14 cellular contexts compared by ENCODE assay signal in the genomic region with DNA sequence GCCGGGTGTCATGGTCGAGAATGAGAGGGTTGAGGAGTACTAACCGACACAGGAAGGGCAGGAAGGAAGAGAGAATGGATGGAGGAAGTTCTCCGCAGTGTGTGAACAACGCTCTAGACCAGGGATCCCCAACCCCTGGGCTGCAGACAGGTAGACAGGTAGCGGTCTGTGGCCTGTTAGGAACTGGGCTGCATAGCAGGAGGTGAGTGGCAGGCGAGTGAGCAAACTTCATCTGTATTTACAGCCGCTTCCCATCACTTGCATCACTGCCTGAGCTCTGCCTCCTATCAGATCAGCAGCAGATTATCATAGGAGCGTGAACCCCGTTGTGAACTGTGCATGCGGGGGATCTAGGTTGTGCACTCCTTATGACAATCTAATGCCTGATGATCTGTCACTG.
DNase-seq lines count a peak whose midpoint lies in the region; ATAC-seq, FAIRE-seq and TF ChIP-seq lines count a peak whose summit lies in the region.
"Had no signal": no experiment of that assay in that cellular context is flagged by ENCODE, and none has a peak within 500 bp of the region (broad histone marks: within the 10 kb centered on the region; RNA-seq: fewer than 3 reads in every experiment).

No MANE protein-coding gene starts in this region.

- no TSS peak for BruUV-seq in HepG2 (replicated peaks; lab: Mats Ljungman, UMichigan)

- intact Hi-C loops in HepG2 (cut with micrococcal nuclease; ENCODE audit: unreplicated experiment) (no loop called here), right lobe of liver (cut with DNase I) (no loop called here)

- POLR2A ChIA-PET in HepG2 (lab: Yijun Ruan, JAX), result no interaction called here

- H3K36me3 ChIP-seq in HepG2 (replicated peaks in 1 of 2; ENCODE audit: control insufficient read depth in 1 of 2, insufficient read depth in 2 of 2, low read length in 2 of 2), result no peaks in the 10 kb centered on the region
- no peaks in the 10 kb centered on the region for H3K36me3 ChIP-seq in right lobe of liver

- in situ Hi-C loops in HepG2 (cut with HindIII; ENCODE audit: extremely low pct_ligation_motif_present, low pct_unique_long_range_greater_than_20kb), result no loop called here

- CTCF ChIA-PET in HepG2 (lab: Yijun Ruan, JAX; ENCODE audit: low intra/inter-chr PET ratio, low total read pairs), result no interaction called here

- no peak for ATAC-seq in HepG2
- no peak for ATAC-seq in right lobe of liver
- ATAC-seq in HG02623 (IDR thresholded peaks at IDR 0.05; ENCODE audit: unreplicated experiment), result no peak
- no peak for ATAC-seq in HG02798 (IDR thresholded peaks at IDR 0.05; ENCODE audit: poor library complexity, unreplicated experiment)

- H2AFZ ChIP-seq in HepG2 (ENCODE audit: low read length), result no peak overlapping the region

- DNase-seq in NOMO-1 treated with DMSO at 0.1 percent for 48 hours (lab: John Stamatoyannopoulos, UW; ENCODE audit: unreplicated experiment), result peak; percentile 2
- no peak for DNase-seq in NOMO-1 (lab: John Stamatoyannopoulos, UW; ENCODE audit: unreplicated experiment in 2 of 2)
- DNase-seq in HepG2 (ENCODE audit: low spot score), result no peak
- DNase-seq in right lobe of liver, result no peak
- no peak for DNase-seq in endothelial cell (ENCODE audit: low spot score)
- DNase-seq in dedifferentiated amniotic fluid mesenchymal stem cell (ENCODE audit: extremely low spot score), result no peak
- DNase-seq: CD4-positive, CD25-positive, alpha-beta regulatory T cell; DMS53; GF-D8; HCEC 1CT had no signal

- H3K79me2 ChIP-seq in HepG2 (ENCODE audit: insufficient read depth, low read length), result no peaks in the 10 kb centered on the region

- peaks cover 26% of the 10 kb centered on the region for H3K4me1 Mint-ChIP-seq in endothelial cell (ENCODE audit: unreplicated experiment)

- H3K9me3 Mint-ChIP-seq in endothelial cell (ENCODE audit: unreplicated experiment), result no peaks in the 10 kb centered on the region
- H3K9me3 Mint-ChIP-seq: CD4-positive, CD25-positive, alpha-beta regulatory T cell had no signal

- no peaks in the 10 kb centered on the region for H3K27me3 ChIP-seq in HepG2 (ENCODE audit: control insufficient read depth in 1 of 2, insufficient read depth in 2 of 2, low read length in 2 of 2)
- H3K27me3 ChIP-seq in right lobe of liver, result no peaks in the 10 kb centered on the region

- FAIRE-seq in HepG2 (lab: Jason Lieb, UNC), result no peak
- FAIRE-seq: GM18507 had no signal

- WGBS in HepG2 (ENCODE audit: low lambda C conversion rate), result 92% methylated on average over 11 of the region's 11 CpGs
- 59% methylated on average over 9 of the region's 11 CpGs for WGBS in right lobe of liver (ENCODE audit: insufficient coverage, low coverage, low lambda C conversion rate, missing lambda C conversion rate)

- peaks cover 10% of the 10 kb centered on the region for H3K36me3 Mint-ChIP-seq in endothelial cell (ENCODE audit: low read depth, unreplicated experiment)

- TF ChIP-seq EP300 in HepG2 (IDR thresholded peaks at IDR 0.05; ENCODE audit: low read depth in 2 of 2, low read length in 2 of 2) (no peak), HepG2 (CRISPR knock-in tag; IDR thresholded peaks at IDR 0.05; ENCODE audit: borderline replicate concordance) (no peak)

- H3K27ac Mint-ChIP-seq in endothelial cell (ENCODE audit: unreplicated experiment), result no peak overlapping the region
- H3K27ac Mint-ChIP-seq: CD4-positive, CD25-positive, alpha-beta regulatory T cell had no signal

- peak overlapping the region; percentile 32 for H3K4me3 Mint-ChIP-seq in endothelial cell (ENCODE audit: unreplicated experiment)
- H3K4me3 Mint-ChIP-seq: CD4-positive, CD25-positive, alpha-beta regulatory T cell had no signal

- H3K4me1 ChIP-seq in HepG2 (ENCODE audit: insufficient read depth, low read length), result peaks cover 23% of the 10 kb centered on the region
- H3K4me1 ChIP-seq in right lobe of liver, result peaks cover 0 to 8% (median 0%) of the 10 kb centered on the region in 4 donors

- H3K4me2 ChIP-seq in HepG2 (ENCODE audit: low read depth, low read length), result no peak overlapping the region

- no peaks in the 10 kb centered on the region for H4K20me1 ChIP-seq in HepG2 (ENCODE audit: insufficient read depth, low read length)

- H3K9me3 ChIP-seq in HepG2 (ENCODE audit: low read length) (no peaks in the 10 kb centered on the region), right lobe of liver (no peaks in the 10 kb centered on the region)

- no peak for TF ChIP-seq POLR2A in HepG2 (IDR thresholded peaks at IDR 0.05; ENCODE audit: insufficient read depth in 1 of 2, low read depth in 2 of 2, low read length in 2 of 2)
- no peak for TF ChIP-seq POLR2A in right lobe of liver (IDR thresholded peaks at IDR 0.05)

- no peak overlapping the region for H3K4me3 ChIP-seq in HepG2 (replicated peaks in 1 of 3; ENCODE audit: insufficient read depth in 1 of 3, low read depth in 2 of 3, low read length in 3 of 3)
- H3K4me3 ChIP-seq in right lobe of liver, result no peak overlapping the region

- H3K9ac ChIP-seq in HepG2 (ENCODE audit: insufficient read depth, low read depth, low read length), result no peak overlapping the region

- no peak for TF ChIP-seq RAD21 in HepG2 (CRISPR knock-in tag; IDR thresholded peaks at IDR 0.05)

- H3K27ac ChIP-seq in HepG2 (ENCODE audit: extremely low read length, insufficient read depth, low read length) (no peak overlapping the region), right lobe of liver (no peak overlapping the region)
- H3K27ac ChIP-seq: 22Rv1 had no signal

- TF ChIP-seq CTCF in HepG2 (CRISPR knock-in tag; IDR thresholded peaks at IDR 0.05) (no peak), right lobe of liver (IDR thresholded peaks at IDR 0.05) (no peak), endothelial cell (IDR thresholded peaks at IDR 0.05; ENCODE audit: unreplicated experiment) (no peak)

- H3K27me3 Mint-ChIP-seq in endothelial cell (ENCODE audit: unreplicated experiment), result no peaks in the 10 kb centered on the region

TF ChIP-seq in HepG2, 621 proteins besides CTCF, POLR2A, EP300 and RAD21:
- TF ChIP-seq ZBTB33 (CRISPR knock-in tag; IDR thresholded peaks at IDR 0.05) (peak; percentile 95), FOXA1 (IDR thresholded peaks at IDR 0.05) (no peak), FOXA1 (CRISPR knock-in tag; IDR thresholded peaks at IDR 0.05) (0 out of 2 replicates have a peak, but pooled peaks have one; percentile 22), ZKSCAN5 (CRISPR knock-in tag; IDR thresholded peaks at IDR 0.05) (peak; percentile 61; the same call in 1 of the 2 replicates), ZNF660 (CRISPR knock-in tag; IDR thresholded peaks at IDR 0.05; ENCODE audit: borderline replicate concordance, low read depth) (no peak), ZBTB38 (CRISPR knock-in tag; IDR thresholded peaks at IDR 0.05) (peak; percentile 29; the same call in 1 of the 2 replicates)
- TF ChIP-seq, protein P1, sequence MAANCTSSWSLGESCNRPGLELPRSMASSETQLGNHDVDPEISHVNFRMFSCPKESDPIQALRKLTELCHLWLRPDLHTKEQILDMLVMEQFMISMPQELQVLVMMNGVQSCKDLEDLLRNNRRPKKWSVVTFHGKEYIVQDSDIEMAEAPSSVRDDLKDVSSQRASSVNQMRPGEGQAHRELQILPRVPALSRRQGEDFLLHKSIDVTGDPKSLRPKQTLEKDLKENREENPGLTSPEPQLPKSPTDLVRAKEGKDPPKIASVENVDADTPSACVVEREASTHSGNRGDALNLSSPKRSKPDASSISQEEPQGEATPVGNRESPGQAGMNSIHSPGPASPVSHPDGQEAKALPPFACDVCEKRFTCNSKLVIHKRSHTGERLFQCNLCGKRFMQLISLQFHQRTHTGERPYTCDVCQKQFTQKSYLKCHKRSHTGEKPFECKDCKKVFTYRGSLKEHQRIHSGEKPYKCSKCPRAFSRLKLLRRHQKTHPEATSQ (CRISPR knock-in tag; IDR thresholded peaks at IDR 0.05; ENCODE audit: borderline replicate concordance), result no peak
